ENCODE assay signal across 12 cellular contexts in the genomic region with DNA sequence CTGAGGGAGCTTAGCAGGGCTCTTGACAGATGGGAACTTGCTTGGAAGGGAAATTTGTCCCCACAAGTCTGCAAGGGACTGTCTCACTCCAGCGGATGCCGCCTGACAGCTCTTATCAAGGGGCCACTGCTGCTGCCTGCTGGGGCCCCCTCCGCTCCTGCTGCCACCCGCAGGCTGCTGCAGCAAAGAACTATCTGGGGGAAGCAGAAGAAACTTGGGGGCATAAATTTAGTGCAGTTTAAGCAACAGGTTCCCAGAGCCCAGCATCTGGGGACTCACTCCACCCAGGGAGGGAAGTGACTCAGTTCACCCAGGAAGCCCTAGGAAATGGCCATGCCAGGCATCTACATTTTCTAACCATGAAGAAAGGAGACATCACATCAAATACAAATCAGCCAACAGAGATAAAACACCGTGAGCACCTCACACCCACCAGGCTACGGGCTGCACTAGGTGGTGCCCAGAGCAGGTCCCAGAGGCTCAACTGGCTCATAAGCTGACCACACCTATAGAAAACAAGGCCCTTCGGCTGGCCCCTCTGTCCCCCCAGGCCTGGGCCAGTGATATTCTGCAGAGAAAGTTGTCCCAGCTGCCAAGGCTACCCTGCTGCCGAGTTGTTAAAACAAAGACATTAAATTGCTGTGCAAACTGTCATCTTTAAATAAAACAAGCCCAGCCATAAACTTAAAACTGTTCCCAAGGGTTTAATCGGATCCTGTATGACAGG. TPM values are rescaled to one million over a fixed set of nuclear protein-coding genes. Genes with fewer than 3 reads are reported as not detected.
A peak's percentile ranks its signal among the peaks of the same experiment; 100 is the strongest.
DNase-seq lines count a peak whose midpoint lies in the region; ATAC-seq and TF ChIP-seq lines count a peak whose summit lies in the region.
"Had no signal": no experiment of that assay in that cellular context is flagged by ENCODE, and none has a peak within 500 bp of the region (broad histone marks: within the 10 kb centered on the region; RNA-seq: fewer than 3 reads in every experiment).

No MANE protein-coding gene starts in this region.

- peak; percentile 36 for DNase-seq in activated CD4-positive, CD25-positive, alpha-beta regulatory T cell treated with anti-CD3 and anti-CD28 coated beads, Interleukin-2, amount 50 U/mL, for 72 hours
- DNase-seq in activated CD4-positive, alpha-beta T cell treated with anti-CD3 and anti-CD28 coated beads, Interleukin-2, amount 10 ng/mL, durations not matched to agents 24 days and 14 days = peak; percentile 79
- DNase-seq in epithelial cell of esophagus (ENCODE audit: low read depth) = peak; percentile 35
- DNase-seq in psoas muscle = no peak
- no peak for DNase-seq in foreskin fibroblast
- no peak for DNase-seq in osteocyte (ENCODE audit: extremely low spot score, unreplicated experiment)
- DNase-seq: pancreas, upper lobe of left lung had no signal

- intact Hi-C loops in activated CD4-positive, alpha-beta T cell treated with anti-CD3 and anti-CD28 coated beads, Interleukin-2, amount 10 ng/mL, durations not matched to agents 24 days and 14 days (cut with micrococcal nuclease) = loop anchor here (10.0 kb wide), 1 partner anchor 186 kb away; the partner anchor contains the start of gene INPP5F
- intact Hi-C loops in psoas muscle (cut with DNase I) = no loop called here

- H3K36me3 ChIP-seq in stomach smooth muscle (ENCODE audit: control insufficient read depth in 2 of 2, insufficient read depth in 2 of 2, low read length in 2 of 2) = no peaks in the 10 kb centered on the region
- no peaks in the 10 kb centered on the region for H3K36me3 ChIP-seq in psoas muscle (ENCODE audit: insufficient read depth in 1 of 2, low read depth in 1 of 2)
- H3K36me3 ChIP-seq: pancreas, upper lobe of left lung had no signal

- no peak for ATAC-seq in activated CD4-positive, CD25-positive, alpha-beta regulatory T cell treated with anti-CD3 and anti-CD28 coated beads, Interleukin-2, amount 50 U/mL, for 24 hours
- ATAC-seq in psoas muscle = no peak
- ATAC-seq: pancreas, WTC11 had no signal

- H3K27me3 ChIP-seq in stomach smooth muscle (ENCODE audit: control insufficient read depth in 1 of 2, insufficient read depth in 2 of 2, low read length in 2 of 2) (no peaks in the 10 kb centered on the region), psoas muscle (ENCODE audit: insufficient read depth in 3 of 3, low read length in 2 of 3) (peaks cover 0 to 11% (median 4%) of the 10 kb centered on the region in 3 donors)
- H3K27me3 ChIP-seq: pancreas, upper lobe of left lung had no signal

- H3K4me3 ChIP-seq in epithelial cell of esophagus (ENCODE audit: low read length) (no peak overlapping the region), stomach smooth muscle (ENCODE audit: low read length in 2 of 2) (peak overlapping the region in 1 of 2 donors; percentile 30), psoas muscle (no peak overlapping the region), foreskin fibroblast (ENCODE audit: low read depth in 1 of 2, low read length in 2 of 2) (no peak overlapping the region)
- H3K4me3 ChIP-seq: pancreas, upper lobe of left lung had no signal

- H3K27me3 Mint-ChIP-seq in activated CD4-positive, alpha-beta T cell treated with anti-CD3 and anti-CD28 coated beads, Interleukin-2, amount 10 ng/mL, durations not matched to agents 24 days and 14 days = no peaks in the 10 kb centered on the region
- no peaks in the 10 kb centered on the region for H3K27me3 Mint-ChIP-seq in osteocyte (ENCODE audit: unreplicated experiment)

- 82 to 85% (median 85%) methylated on average over 9 of the region's 9 CpGs for WGBS in psoas muscle, 3 donors

- TF ChIP-seq CTCF in epithelial cell of esophagus (IDR thresholded peaks at IDR 0.05; ENCODE audit: insufficient read depth, low read depth, low read length, missing control alignments) = no peak
- TF ChIP-seq CTCF in psoas muscle (IDR thresholded peaks at IDR 0.05) = no peak
- no peak for TF ChIP-seq CTCF in foreskin fibroblast (IDR thresholded peaks at IDR 0.05; ENCODE audit: low read depth, low read length)
- no peak for TF ChIP-seq CTCF in osteocyte (IDR thresholded peaks at IDR 0.05)

- peak overlapping the region in 1 of 2 donors; percentile 33 for H3K9ac ChIP-seq in stomach smooth muscle (ENCODE audit: low read length in 2 of 2)
- H3K9ac ChIP-seq: KMS-11 had no signal

- peak overlapping the region; percentile 73 for H3K4me3 Mint-ChIP-seq in activated CD4-positive, alpha-beta T cell treated with anti-CD3 and anti-CD28 coated beads, Interleukin-2, amount 10 ng/mL, durations not matched to agents 24 days and 14 days
- H3K4me3 Mint-ChIP-seq in osteocyte (ENCODE audit: unreplicated experiment) = no peak overlapping the region
- H3K4me3 Mint-ChIP-seq: WTC11 had no signal

- no peaks in the 10 kb centered on the region for H3K9me3 ChIP-seq in stomach smooth muscle (ENCODE audit: control insufficient read depth in 2 of 2, low read length in 2 of 2)
- no peaks in the 10 kb centered on the region for H3K9me3 ChIP-seq in psoas muscle
- H3K9me3 ChIP-seq: pancreas, upper lobe of left lung had no signal

- peak overlapping the region; percentile 59 for H3K27ac Mint-ChIP-seq in activated CD4-positive, alpha-beta T cell treated with anti-CD3 and anti-CD28 coated beads, Interleukin-2, amount 10 ng/mL, durations not matched to agents 24 days and 14 days
- no peak overlapping the region for H3K27ac Mint-ChIP-seq in osteocyte (ENCODE audit: unreplicated experiment)
- H3K27ac Mint-ChIP-seq: WTC11 had no signal

- H3K4me1 ChIP-seq in stomach smooth muscle (ENCODE audit: control insufficient read depth, insufficient read depth, low read length) (peaks cover 52% of the 10 kb centered on the region), psoas muscle (peaks cover 7% of the 10 kb centered on the region)

- no peaks in the 10 kb centered on the region for H3K9me3 Mint-ChIP-seq in activated CD4-positive, alpha-beta T cell treated with anti-CD3 and anti-CD28 coated beads, Interleukin-2, amount 10 ng/mL, durations not matched to agents 24 days and 14 days
- no peaks in the 10 kb centered on the region for H3K9me3 Mint-ChIP-seq in osteocyte (ENCODE audit: unreplicated experiment)
- H3K9me3 Mint-ChIP-seq: WTC11 had no signal

- H3K36me3 Mint-ChIP-seq in activated CD4-positive, alpha-beta T cell treated with anti-CD3 and anti-CD28 coated beads, Interleukin-2, amount 10 ng/mL, durations not matched to agents 24 days and 14 days (ENCODE audit: low read depth) = peaks cover 28% of the 10 kb centered on the region
- no peaks in the 10 kb centered on the region for H3K36me3 Mint-ChIP-seq in osteocyte (ENCODE audit: unreplicated experiment)
- H3K36me3 Mint-ChIP-seq: WTC11 had no signal

- H3K4me1 Mint-ChIP-seq in activated CD4-positive, alpha-beta T cell treated with anti-CD3 and anti-CD28 coated beads, Interleukin-2, amount 10 ng/mL, durations not matched to agents 24 days and 14 days = peaks cover 59% of the 10 kb centered on the region
- peaks cover 33% of the 10 kb centered on the region for H3K4me1 Mint-ChIP-seq in osteocyte (ENCODE audit: unreplicated experiment)

- H3K27ac ChIP-seq in stomach smooth muscle (ENCODE audit: low read length) (peak overlapping the region; percentile 71), psoas muscle (no peak overlapping the region)
- H3K27ac ChIP-seq: KMS-11, pancreas had no signal

RNA-seq across cellular contexts. Expression of gene RGS10, which starts 3.7 kb away (rescaled TPM):
- 137 TPM in 2 replicates for total RNA-seq in activated CD4-positive, alpha-beta T cell treated with anti-CD3 and anti-CD28 coated beads, Interleukin-2, amount 10 ng/mL, durations not matched to agents 24 days and 14 days
- 10 to 100 TPM in 3 of 4 donors, 1 to 10 TPM in 1; 5.7 to 28.4 (median 12.6) TPM for total RNA-seq in psoas muscle
- 1 to 10 TPM; 4.2 to 9.5 (median 7.4) TPM for polyA plus RNA-seq in psoas muscle
- total RNA-seq in osteocyte = 19.0 and 23.3 TPM in 2 replicates

RNA-seq across cellular contexts. Expression of gene TIAL1, which starts 58.0 kb away (rescaled TPM):
- total RNA-seq in activated CD4-positive, alpha-beta T cell treated with anti-CD3 and anti-CD28 coated beads, Interleukin-2, amount 10 ng/mL, durations not matched to agents 24 days and 14 days = 212 and 218 TPM in 2 replicates
- total RNA-seq in psoas muscle = 100 to 1,000 TPM in 1 of 4 donors, 10 to 100 TPM in 3; 57.7 to 106 (median 81.8) TPM
- 10 to 100 TPM; 38.2 to 92.6 (median 54.5) TPM for polyA plus RNA-seq in psoas muscle
- 125 and 133 TPM in 2 replicates for total RNA-seq in osteocyte

Comparison
In these comparisons a context has a peak if more than half of its experiments do, and no peak if none do; other contexts are left out.
1. DNase-seq: peak in activated CD4-positive, CD25-positive, alpha-beta regulatory T cell treated with anti-CD3 and anti-CD28 coated beads, Interleukin-2, amount 50 U/mL, for 72 hours (single experiment), activated CD4-positive, alpha-beta T cell treated with anti-CD3 and anti-CD28 coated beads, Interleukin-2, amount 10 ng/mL, durations not matched to agents 24 days and 14 days (single experiment) and epithelial cell of esophagus (single experiment); none in psoas muscle (0 of 2), foreskin fibroblast (0 of 2) and osteocyte (single experiment).